In the genomic region with DNA sequence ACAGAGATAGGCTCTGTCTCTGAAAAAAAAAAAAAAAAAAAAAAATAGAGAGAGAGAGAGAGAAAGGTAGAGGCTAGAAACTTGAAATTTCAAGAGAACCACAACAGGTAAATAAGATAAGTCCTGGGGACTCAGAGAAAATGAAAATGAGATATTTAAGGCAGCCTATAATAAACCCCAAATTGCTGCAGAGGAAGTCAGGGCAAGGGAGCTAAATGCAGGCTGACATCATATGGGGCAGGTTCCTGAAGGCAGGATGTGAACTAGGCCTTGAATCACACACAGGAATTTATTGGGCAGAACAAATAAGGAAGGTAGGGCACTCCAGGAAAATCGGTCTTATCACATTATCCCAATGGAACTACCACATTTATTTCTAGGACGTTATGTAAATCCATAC, we compare ENCODE assay signal across 15 cellular contexts. TPM values are rescaled to one million over a fixed set of nuclear protein-coding genes. Genes with fewer than 3 reads are reported as not detected.
DNase-seq lines count a peak whose midpoint lies in the region; ATAC-seq and TF ChIP-seq lines count a peak whose summit lies in the region.
"Had no signal": no experiment of that assay in that cellular context is flagged by ENCODE, and none has a peak within 500 bp of the region (broad histone marks: within the 10 kb centered on the region; RNA-seq: fewer than 3 reads in every experiment).

No MANE protein-coding gene starts in this region.

- no peaks in the 10 kb centered on the region for H3K36me3 ChIP-seq in kidney epithelial cell (ENCODE audit: control insufficient read depth, insufficient read depth, low read length)
- H3K36me3 ChIP-seq: BLaER1 treated with 17β-estradiol and CSF1 and Interleukin-3, amounts not matched to agents 10 nM and 100 nM had no signal

- ATAC-seq in HG02870 (IDR thresholded peaks at IDR 0.05; ENCODE audit: unreplicated experiment) (peak; percentile 54), HG03457 (IDR thresholded peaks at IDR 0.05; ENCODE audit: unreplicated experiment) (no peak)
- ATAC-seq: stimulated activated naive CD8-positive, alpha-beta T cell treated with anti-CD3 and anti-CD28 coated beads, Interleukin-15, Interleukin-2, amounts not matched to agents 100 U/mL and 50 U/mL, for 24 hours had no signal

- no peaks in the 10 kb centered on the region for H3K27me3 ChIP-seq in kidney epithelial cell (ENCODE audit: control insufficient read depth, insufficient read depth, low read length)
- H3K27me3 ChIP-seq: BLaER1 treated with 17β-estradiol and CSF1 and Interleukin-3, amounts not matched to agents 10 nM and 100 nM had no signal

- no peak for TF ChIP-seq CTCF in kidney epithelial cell (IDR thresholded peaks at IDR 0.05; ENCODE audit: insufficient read depth, low read length, poor library complexity, severe bottlenecking)

- DNase-seq in EL, result peak; percentile 77
- peak; percentile 76 for DNase-seq in T1000 (lab: John Stamatoyannopoulos, UW)
- DNase-seq in kidney epithelial cell (ENCODE audit: low read depth), result peak; percentile 38
- DNase-seq in NCI-H1417 treated with DMSO at 0.1 percent for 48 hours (lab: John Stamatoyannopoulos, UW), result no peak
- no peak for DNase-seq in putamen (ENCODE audit: low spot score)
- DNase-seq in retina, result no peak
- DNase-seq: activated CD4-positive, alpha-beta T cell treated with anti-CD3 and anti-CD28 coated beads, Interleukin-2, amount 50 U/mL, for 1 hour; central memory CD4-positive, alpha-beta T cell; NCI-H2081; stimulated activated CD4-positive, alpha-beta T cell treated with anti-CD3 and anti-CD28 coated beads, Interleukin-4, amount 100 ng/mL, for 4 hours; stimulated activated naive CD8-positive, alpha-beta T cell treated with anti-CD3 and anti-CD28 coated beads, Interleukin-15, Interleukin-2, amounts not matched to agents 100 U/mL and 50 U/mL, for 24 hours; T-helper 1 cell had no signal

- H3K4me3 ChIP-seq in kidney epithelial cell (ENCODE audit: low read depth, low read length), result no peak overlapping the region
- H3K4me3 ChIP-seq: BLaER1 treated with 17β-estradiol and CSF1 and Interleukin-3, amounts not matched to agents 10 nM and 100 nM had no signal

RNA-seq across cellular contexts. Expression of a gene that starts 54.9 kb away (rescaled TPM):
- 33.6 and 33.8 TPM in 2 replicates for total RNA-seq in kidney epithelial cell

Comparison
In these comparisons a context has a peak if more than half of its experiments do, and no peak if none do; other contexts are left out.
1. DNase-seq: peak in EL (single experiment), T1000 (single experiment) and kidney epithelial cell (single experiment); none in NCI-H1417 treated with DMSO at 0.1 percent for 48 hours (single experiment), putamen (single experiment) and retina (single experiment).